8 cellular contexts compared by ENCODE assay signal in genomic region chr22:19120829-19121630, GRCh38. TPM values are rescaled to one million over a fixed set of nuclear protein-coding genes. Genes with fewer than 3 reads are reported as not detected.
DNase-seq lines count a peak whose midpoint lies in the region; ATAC-seq, FAIRE-seq and TF ChIP-seq lines count a peak whose summit lies in the region.

No MANE protein-coding gene starts in this region.

- TF ChIP-seq CTCF in bronchial epithelial cell (IDR thresholded peaks at IDR 0.05; ENCODE audit: insufficient read depth, low read length, severe bottlenecking), result no peak
- no peak for TF ChIP-seq CTCF in lower leg skin (IDR thresholded peaks at IDR 0.05)
- no peak for TF ChIP-seq CTCF in upper lobe of left lung (IDR thresholded peaks at IDR 0.05)

- H3K27me3 ChIP-seq in bronchial epithelial cell (ENCODE audit: control insufficient read depth, insufficient read depth, low read length) (no peaks in the 10 kb centered on the region), upper lobe of left lung (no peaks in the 10 kb centered on the region)

- peak; percentile 50 for DNase-seq in activated CD4-positive, alpha-beta T cell treated with anti-CD3 and anti-CD28 coated beads for 48 hours
- no peak for DNase-seq in activated CD4-positive, alpha-beta T cell treated with anti-CD3 and anti-CD28 coated beads for 4 hours
- DNase-seq in NCI-H226 (peak; percentile 48), bronchial epithelial cell (ENCODE audit: low read depth) (peak; percentile 68), lower leg skin (ENCODE audit: low spot score in 2 of 2) (no peak), upper lobe of left lung (peak; percentile 82 to 88), NAMALWA (ENCODE audit: low spot score) (no peak)

- no peaks in the 10 kb centered on the region for H3K9me3 ChIP-seq in upper lobe of left lung

- H3K4me3 ChIP-seq in bronchial epithelial cell (ENCODE audit: low read depth, low read length) (peak overlapping the region; percentile 75), lower leg skin (ENCODE audit: low read depth, poor library complexity, severe bottlenecking) (peak overlapping the region; percentile 99), upper lobe of left lung (peak overlapping the region; percentile 96 to 99 (median 98))

- TF ChIP-seq EP300 in upper lobe of left lung (IDR thresholded peaks at IDR 0.05), result no peak

- FAIRE-seq in bronchial epithelial cell (lab: Jason Lieb, UNC), result peak; percentile 88

- peak overlapping the region; percentile 94 to 98 (median 96) for H3K27ac ChIP-seq in upper lobe of left lung

- H3K36me3 ChIP-seq in bronchial epithelial cell (ENCODE audit: control insufficient read depth, insufficient read depth, low read length), result peaks cover 5% of the 10 kb centered on the region
- H3K36me3 ChIP-seq in upper lobe of left lung, result no peaks in the 10 kb centered on the region

- WGBS in lower leg skin, 2 donors, result 15 to 19% methylated on average over 15 to 23 of the region's 23 CpGs
- WGBS in upper lobe of left lung, 2 donors, result 22 to 44% methylated on average over 13 to 18 of the region's 23 CpGs

- TF ChIP-seq POLR2A in lower leg skin (IDR thresholded peaks at IDR 0.05) (no peak), upper lobe of left lung (IDR thresholded peaks at IDR 0.05) (peak in 1 of 4 donors; percentile 32)

- intact Hi-C loops in lower leg skin (cut with DNase I; ENCODE audit: low total_unique reads), result no loop called here

- ATAC-seq in upper lobe of left lung (ENCODE audit: low FRiP score in 2 of 2) (peak; percentile 31 to 69), HG02885 (IDR thresholded peaks at IDR 0.05; ENCODE audit: poor library complexity, unreplicated experiment) (no peak)

- peaks cover 52 to 62% (median 59%) of the 10 kb centered on the region in 4 donors for H3K4me1 ChIP-seq in upper lobe of left lung

RNA-seq across cellular contexts. Expression of gene DGCR2, which starts 1.2 kb away (rescaled TPM):
- total RNA-seq in bronchial epithelial cell (50.0 and 60.7 TPM in 2 replicates), lower leg skin (100 to 1,000 TPM in 3 of 4 donors, 10 to 100 TPM in 1; 88.7 to 142 (median 141) TPM), upper lobe of left lung (100 to 1,000 TPM in 1 of 6 donors, 10 to 100 TPM in 5; 65.9 to 101 (median 89.9) TPM)

RNA-seq across cellular contexts. Expression of gene TSSK2, which starts 10.1 kb away (rescaled TPM):
- total RNA-seq in bronchial epithelial cell (not detected in 2 replicates), lower leg skin (not detected), upper lobe of left lung (not detected)

RNA-seq across cellular contexts. Expression of gene ESS2, which starts 23.4 kb away (rescaled TPM):
- 6.9 and 12.9 TPM in 2 replicates for total RNA-seq in bronchial epithelial cell
- total RNA-seq in lower leg skin, result 10 to 100 TPM; 23.1 to 36.0 (median 25.9) TPM
- 10 to 100 TPM; 13.7 to 21.3 (median 16.6) TPM for total RNA-seq in upper lobe of left lung

RNA-seq across cellular contexts. Expression of gene GSC2, which starts 29.1 kb away (rescaled TPM):
- total RNA-seq in bronchial epithelial cell (not detected in 2 replicates), lower leg skin (1 to 10 TPM in 1 of 4 donors, under 1 TPM in 1, not detected in 2; 0.42 to 2.6 TPM), upper lobe of left lung (not detected)

RNA-seq across cellular contexts. Expression of gene SLC25A1, which starts 57.5 kb away (rescaled TPM):
- total RNA-seq in bronchial epithelial cell, result 62.3 and 71.6 TPM in 2 replicates
- total RNA-seq in lower leg skin, result 10 to 100 TPM; 60.1 to 83.2 (median 71.1) TPM
- total RNA-seq in upper lobe of left lung, result 10 to 100 TPM; 26.2 to 82.1 (median 71.5) TPM

Comparison
In these comparisons a context has a peak if more than half of its experiments do, and no peak if none do; other contexts are left out.
1. DNase-seq: peak in activated CD4-positive, alpha-beta T cell treated with anti-CD3 and anti-CD28 coated beads for 48 hours (single experiment), NCI-H226 (single experiment), bronchial epithelial cell (single experiment) and upper lobe of left lung (2 of 2); none in activated CD4-positive, alpha-beta T cell treated with anti-CD3 and anti-CD28 coated beads for 4 hours (0 of 2), lower leg skin (0 of 2) and NAMALWA (single experiment).
2. Peak in every context shown above with its lines, with median percentiles within 50 percentile points of each other: H3K4me3 ChIP-seq.